In genomic region chr4:17468638-17469221, GRCh38 we compare ENCODE assay signal across 10 cellular contexts. TPM values are rescaled to one million over a fixed set of nuclear protein-coding genes. Genes with fewer than 3 reads are reported as not detected.
DNase-seq lines count a peak whose midpoint lies in the region; ATAC-seq, FAIRE-seq and TF ChIP-seq lines count a peak whose summit lies in the region.
"Had no signal": no experiment of that assay in that cellular context is flagged by ENCODE, and none has a peak within 500 bp of the region (broad histone marks: within the 10 kb centered on the region; RNA-seq: fewer than 3 reads in every experiment).

No MANE protein-coding gene starts in this region.

- no peaks in the 10 kb centered on the region for H3K4me1 ChIP-seq in DND-41 (ENCODE audit: insufficient read depth, low read length)
- H3K4me1 ChIP-seq in neuronal stem cell (ENCODE audit: control insufficient read depth in 2 of 2, insufficient read depth in 1 of 2, low read depth in 1 of 2, low read length in 2 of 2): peaks cover 0 to 1% of the 10 kb centered on the region in 2 donors

- no peaks in the 10 kb centered on the region for H3K9me3 ChIP-seq in DND-41 (ENCODE audit: insufficient read depth, low read length, severe bottlenecking)
- H3K9me3 ChIP-seq in neuronal stem cell (replicated peaks in 1 of 2; ENCODE audit: control insufficient read depth in 2 of 2, insufficient read depth in 1 of 2, low read depth in 1 of 2, low read length in 2 of 2): no peaks in the 10 kb centered on the region

- H3K23ac ChIP-seq in neuronal stem cell (ENCODE audit: low read depth, low read length, poor library complexity): no peak overlapping the region

- no peak overlapping the region for H2BK5ac ChIP-seq in neuronal stem cell (ENCODE audit: low read length)

- WGBS in neuronal stem cell (ENCODE audit: extremely low coverage in 2 of 2, insufficient read length in 2 of 2, insufficient replicate concordance in 1 of 2), 2 donors: no CpG with 5 or more reads among the region's 9 CpGs

- H3K27ac ChIP-seq in DND-41 (ENCODE audit: low read length): no peak overlapping the region
- peak overlapping the region in 4 of 59 donors; percentile 2 to 39 (median 24) for H3K27ac ChIP-seq in dorsolateral prefrontal cortex
- no peak overlapping the region for H3K27ac ChIP-seq in neuronal stem cell (replicated peaks; ENCODE audit: low read length)

- H3K9ac ChIP-seq in DND-41 (ENCODE audit: low read depth, low read length) (no peak overlapping the region), neuronal stem cell (ENCODE audit: low read depth, low read length, poor library complexity) (no peak overlapping the region)

- H2AFZ ChIP-seq in DND-41 (ENCODE audit: low read depth, low read length) (no peak overlapping the region), neuronal stem cell (ENCODE audit: low read length) (peak overlapping the region; percentile 54)

- H2BK15ac ChIP-seq in neuronal stem cell (ENCODE audit: low read length): no peak overlapping the region

- no peaks in the 10 kb centered on the region for H3K79me1 ChIP-seq in neuronal stem cell (ENCODE audit: low read depth, low read length)

- ATAC-seq in DND-41 (ENCODE audit: insufficient read depth, low read depth) (no peak), GM21447 (IDR thresholded peaks at IDR 0.05; ENCODE audit: unreplicated experiment) (no peak), GM19328 (IDR thresholded peaks at IDR 0.05; ENCODE audit: unreplicated experiment) (no peak)

- H2BK12ac ChIP-seq in neuronal stem cell (ENCODE audit: low read length): no peak overlapping the region

- no peak overlapping the region for H4K8ac ChIP-seq in neuronal stem cell (ENCODE audit: low read depth, low read length)

- H2AK5ac ChIP-seq in neuronal stem cell (ENCODE audit: low read depth, low read length): no peak overlapping the region

- no peak overlapping the region for H3K4ac ChIP-seq in neuronal stem cell (ENCODE audit: low read length)

- H3K4me2 ChIP-seq in DND-41 (ENCODE audit: insufficient read depth, low read length) (no peak overlapping the region), neuronal stem cell (ENCODE audit: insufficient read depth, low read length, poor library complexity, severe bottlenecking) (no peak overlapping the region)

- H3K4me3 ChIP-seq in DND-41 (ENCODE audit: low read depth in 1 of 2, low read length in 2 of 2): no peak overlapping the region
- H3K4me3 ChIP-seq in LNCaP clone FGC (ENCODE audit: low read depth, low read length): no peak overlapping the region
- no peak overlapping the region for H3K4me3 ChIP-seq in dorsolateral prefrontal cortex
- no peak overlapping the region for H3K4me3 ChIP-seq in neuronal stem cell (ENCODE audit: low read length in 2 of 2)

- intact Hi-C loops in dorsolateral prefrontal cortex (cut with DNase I): no loop called here

- H2BK120ac ChIP-seq in neuronal stem cell (ENCODE audit: low read depth, low read length): no peak overlapping the region

- TF ChIP-seq CTCF in DND-41 (IDR thresholded peaks at IDR 0.05; ENCODE audit: borderline replicate concordance, extremely low read depth, low read length, poor library complexity, severe bottlenecking) (peak; percentile 30), LNCaP clone FGC (IDR thresholded peaks at IDR 0.05; ENCODE audit: control insufficient read depth, extremely low read depth, insufficient read depth) (peak; percentile 48; the same call in 1 of the 2 replicates), dorsolateral prefrontal cortex (IDR thresholded peaks at IDR 0.05 in 54 of 56, conservative IDR thresholded peaks at IDR 0.05 in 2 of 56; ENCODE audit: low read depth in 1 of 56, partially characterized antibody in 56 of 56) (peak; percentile 39 to 77 (median 66))

- H3K36me3 ChIP-seq in DND-41 (ENCODE audit: insufficient read depth, low read length): no peaks in the 10 kb centered on the region
- H3K36me3 ChIP-seq in neuronal stem cell (replicated peaks in 1 of 2; ENCODE audit: control insufficient read depth in 2 of 2, insufficient read depth in 2 of 2, low read length in 2 of 2): no peaks in the 10 kb centered on the region

- no peak for FAIRE-seq in GM12892 (lab: Jason Lieb, UNC)

- TF ChIP-seq POLR2A in GM12892 (IDR thresholded peaks at IDR 0.05; ENCODE audit: low read depth, low read length): no peak

- no peak overlapping the region for H4K91ac ChIP-seq in neuronal stem cell (ENCODE audit: low read depth, low read length, poor library complexity)

- H4K20me1 ChIP-seq in DND-41 (ENCODE audit: insufficient read depth, low read length): no peaks in the 10 kb centered on the region

- H3K14ac ChIP-seq in neuronal stem cell (ENCODE audit: low read length): no peak overlapping the region

- H3K79me2 ChIP-seq in DND-41 (ENCODE audit: insufficient read depth, low read length): no peaks in the 10 kb centered on the region

- H3K18ac ChIP-seq in neuronal stem cell (ENCODE audit: low read length): no peak overlapping the region

- no peaks in the 10 kb centered on the region for H3K27me3 ChIP-seq in DND-41 (ENCODE audit: insufficient read depth, low read length, poor library complexity)
- no peaks in the 10 kb centered on the region for H3K27me3 ChIP-seq in dorsolateral prefrontal cortex
- H3K27me3 ChIP-seq in neuronal stem cell (ENCODE audit: control insufficient read depth in 3 of 3, insufficient read depth in 3 of 3, low read depth in 1 of 3, low read length in 3 of 3): no peaks in the 10 kb centered on the region

- no peak for DNase-seq in DND-41
- DNase-seq in LNCaP clone FGC (ENCODE audit: low read depth): no peak
- DNase-seq in dorsolateral prefrontal cortex: peak in 1 of 10 donors; percentile 25
- peak; percentile 47 for DNase-seq in neuronal stem cell (ENCODE audit: low spot score)
- DNase-seq in NCI-H1417 treated with DMSO at 0.1 percent for 48 hours (lab: John Stamatoyannopoulos, UW): no peak
- no peak for DNase-seq in GM12892 (ENCODE audit: insufficient read length)
- DNase-seq: naive B cell had no signal

RNA-seq across cellular contexts. Expression of gene QDPR, which starts 43.2 kb away (rescaled TPM):
- 1,000 to 10,000 TPM in 1 of 120 experiments, 100 to 1,000 TPM in 119; 164 to 1,204 (median 436) TPM for total RNA-seq in dorsolateral prefrontal cortex
- 24.4 TPM for polyA plus RNA-seq in neuronal stem cell (2013, experiment 1 of 2)
- polyA plus RNA-seq in neuronal stem cell (2013, experiment 2 of 2): 25.5 TPM
- 3.2 TPM for polyA plus RNA-seq in GM12892 (2012; ENCODE audit: missing spikeins)

RNA-seq across cellular contexts. Expression of gene CLRN2, which starts 46.2 kb away (rescaled TPM):
- not detected for total RNA-seq in dorsolateral prefrontal cortex
- not detected for polyA plus RNA-seq in neuronal stem cell (2013, experiment 1 of 2)
- polyA plus RNA-seq in neuronal stem cell (2013, experiment 2 of 2): not detected
- not detected for polyA plus RNA-seq in GM12892 (2012; ENCODE audit: missing spikeins)
- total RNA-seq: urinary bladder had no signal
- polyA plus RNA-seq: urinary bladder had no signal
